8 cellular contexts compared by ENCODE assay signal in the genomic region with DNA sequence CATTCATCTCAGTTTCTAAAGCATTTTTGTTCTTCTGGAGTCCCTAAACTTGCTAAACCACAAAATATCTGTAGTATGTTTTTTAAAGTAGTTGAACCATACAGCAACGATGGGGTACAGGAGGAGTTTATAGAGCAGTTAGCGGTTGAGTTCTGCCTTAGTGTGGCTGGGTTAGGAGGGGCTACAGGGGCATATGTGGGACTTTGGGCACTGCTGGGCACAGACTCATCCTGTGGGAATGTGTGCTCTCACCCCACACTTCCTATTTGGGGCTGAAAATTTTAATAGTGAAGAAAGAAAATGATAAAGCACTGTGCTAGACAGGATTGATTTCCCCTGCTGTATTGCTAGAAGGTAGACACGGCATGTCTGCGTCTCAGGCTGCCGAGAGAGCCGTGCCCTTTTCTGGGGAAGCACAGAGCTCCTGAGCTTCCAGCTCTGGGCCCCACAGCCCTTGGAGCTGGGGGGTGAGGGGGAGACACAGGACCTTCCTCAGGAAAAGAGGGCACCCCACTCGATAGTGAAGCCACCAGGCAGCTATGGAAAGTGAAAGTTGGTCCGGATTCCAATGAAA.
DNase-seq lines count a peak whose midpoint lies in the region; ATAC-seq, FAIRE-seq and TF ChIP-seq lines count a peak whose summit lies in the region.

No MANE protein-coding gene starts in this region.

- POLR2A ChIA-PET in HEK293T (lab: Yijun Ruan, JAX), result interaction anchor here (1.0 kb wide), 1 partner anchor 11 kb away, joined by 4 read pairs; no protein-coding TSS in a partner anchor

- CTCF ChIA-PET in HEK293T (lab: Yijun Ruan, JAX), result interaction anchor here (0.6 to 1.2 kb wide), 2 partner anchors 27 to 63 kb away, joined by 3 read pairs; no protein-coding TSS in a partner anchor

- ATAC-seq in GM21360 (IDR thresholded peaks at IDR 0.05; ENCODE audit: unreplicated experiment), result no peak

- FAIRE-seq in D721Med (lab: Jason Lieb, UNC), result no peak

- H3K4me3 ChIP-seq in choroid plexus epithelial cell (ENCODE audit: low read depth, low read length), result peak overlapping the region; percentile 95

- TF ChIP-seq CTCF in choroid plexus epithelial cell (conservative IDR thresholded peaks at IDR 0.05; ENCODE audit: low read depth, low read length) (no peak), D721Med (IDR thresholded peaks at IDR 0.05; ENCODE audit: insufficient read depth, missing control alignments) (no peak)

- DNase-seq in GM04504 (ENCODE audit: low read depth) (peak; percentile 79), NCI-H748 (lab: John Stamatoyannopoulos, UW; ENCODE audit: unreplicated experiment) (peak; percentile 59), choroid plexus epithelial cell (ENCODE audit: low read depth) (peak; percentile 55), myocyte (ENCODE audit: low read depth) (peak; percentile 92), T1000 (lab: John Stamatoyannopoulos, UW) (no peak), HEK293T (ENCODE audit: extremely low spot score) (no peak), D721Med (ENCODE audit: insufficient read length, low spot score) (no peak)

TF ChIP-seq in HEK293T, 16 proteins besides CTCF, POLR2A, EP300 and RAD21:
- TF ChIP-seq SP1 (IDR thresholded peaks at IDR 0.05) (no peak), L3MBTL2 (conservative IDR thresholded peaks at IDR 0.05) (no peak), LEF1 (IDR thresholded peaks at IDR 0.05; ENCODE audit: borderline replicate concordance) (no peak), TARDBP (IDR thresholded peaks at IDR 0.05) (no peak), SUZ12 (IDR thresholded peaks at IDR 0.05) (no peak), BHLHE40 (IDR thresholded peaks at IDR 0.05; ENCODE audit: borderline replicate concordance) (no peak)
TF ChIP-seq in HEK293T: peak in this region for 0.

Comparison
In these comparisons a context has a peak if more than half of its experiments do, and no peak if none do; other contexts are left out.
1. DNase-seq: peak in GM04504 (single experiment), NCI-H748 (single experiment), choroid plexus epithelial cell (single experiment) and myocyte (single experiment); none in T1000 (single experiment), HEK293T (single experiment) and D721Med (single experiment).